Comparison of ENCODE assay signal across 14 cellular contexts in genomic region chr12:53276511-53276910, GRCh38. TPM values are rescaled to one million over a fixed set of nuclear protein-coding genes. Genes with fewer than 3 reads are reported as not detected.
DNase-seq lines count a peak whose midpoint lies in the region; ATAC-seq and TF ChIP-seq lines count a peak whose summit lies in the region.
"Had no signal": no experiment of that assay in that cellular context is flagged by ENCODE, and none has a peak within 500 bp of the region (broad histone marks: within the 10 kb centered on the region; RNA-seq: fewer than 3 reads in every experiment).

No MANE protein-coding gene starts in this region.

- ATAC-seq in HG02610 (IDR thresholded peaks at IDR 0.05; ENCODE audit: unreplicated experiment): no peak

- in situ Hi-C loops in GM13976 (cut with MboI; ENCODE audit: low sequenced_read_pairs, unreplicated experiment): no loop called here

- H3K4me3 ChIP-seq in breast epithelium: no peak overlapping the region
- H3K4me3 ChIP-seq: BLaER1 had no signal

- DNase-seq in MCF 10A (ENCODE audit: unreplicated experiment) (no peak), breast epithelium (ENCODE audit: low spot score in 2 of 2) (no peak), GM13976 (ENCODE audit: low spot score) (no peak)
- DNase-seq: 8988T; AML-193; Caco-2; CD8-positive, alpha-beta memory T cell; DND-41; GDM1; HCEC 1CT; HFFc6 had no signal

- no peaks in the 10 kb centered on the region for H3K36me3 ChIP-seq in breast epithelium

- no peaks in the 10 kb centered on the region for H3K27me3 Mint-ChIP-seq in MCF 10A (ENCODE audit: insufficient read depth, unreplicated experiment)
- H3K27me3 Mint-ChIP-seq in dendritic cell treated with granulocyte-macrophage colony-stimulating factor and Interleukin-4, amounts not matched to agents 40 ng/mL and 50 ng/mL, for 4 days: no peaks in the 10 kb centered on the region
- H3K27me3 Mint-ChIP-seq: CD8-positive, alpha-beta memory T cell had no signal

- H3K27ac ChIP-seq in breast epithelium: no peak overlapping the region
- H3K27ac ChIP-seq: BLaER1 had no signal

- peak overlapping the region; percentile 55 for H3K27ac Mint-ChIP-seq in MCF 10A (ENCODE audit: low read depth, unreplicated experiment)
- H3K27ac Mint-ChIP-seq in dendritic cell treated with granulocyte-macrophage colony-stimulating factor and Interleukin-4, amounts not matched to agents 40 ng/mL and 50 ng/mL, for 4 days: peak overlapping the region; percentile 64
- H3K27ac Mint-ChIP-seq: HFFc6 had no signal

- no peaks in the 10 kb centered on the region for H3K9me3 Mint-ChIP-seq in MCF 10A (ENCODE audit: unreplicated experiment)
- H3K9me3 Mint-ChIP-seq in dendritic cell treated with granulocyte-macrophage colony-stimulating factor and Interleukin-4, amounts not matched to agents 40 ng/mL and 50 ng/mL, for 4 days: no peaks in the 10 kb centered on the region
- H3K9me3 Mint-ChIP-seq: CD8-positive, alpha-beta memory T cell; HFFc6 had no signal

- no peak overlapping the region for H3K4me3 Mint-ChIP-seq in MCF 10A (ENCODE audit: unreplicated experiment)
- no peak overlapping the region for H3K4me3 Mint-ChIP-seq in dendritic cell treated with granulocyte-macrophage colony-stimulating factor and Interleukin-4, amounts not matched to agents 40 ng/mL and 50 ng/mL, for 4 days
- H3K4me3 Mint-ChIP-seq: CD8-positive, alpha-beta memory T cell; HFFc6 had no signal

- no TSS peak for BruUV-seq in MCF 10A (replicated peaks; lab: Mats Ljungman, UMichigan)

- no peaks in the 10 kb centered on the region for H3K27me3 ChIP-seq in breast epithelium
- H3K27me3 ChIP-seq: BLaER1 had no signal

- peaks cover 6% of the 10 kb centered on the region for H3K4me1 Mint-ChIP-seq in MCF 10A (ENCODE audit: insufficient read depth, unreplicated experiment)
- peaks cover 26% of the 10 kb centered on the region for H3K4me1 Mint-ChIP-seq in dendritic cell treated with granulocyte-macrophage colony-stimulating factor and Interleukin-4, amounts not matched to agents 40 ng/mL and 50 ng/mL, for 4 days (ENCODE audit: low read depth)
- H3K4me1 Mint-ChIP-seq: CD8-positive, alpha-beta memory T cell had no signal

- TF ChIP-seq CTCF in MCF 10A (IDR thresholded peaks at IDR 0.05; ENCODE audit: unreplicated experiment) (no peak), breast epithelium (IDR thresholded peaks at IDR 0.05) (no peak), GM13976 (IDR thresholded peaks at IDR 0.05; ENCODE audit: borderline replicate concordance, control extremely low read depth, extremely low read depth, insufficient read depth, missing control alignments) (no peak)

- H3K36me3 Mint-ChIP-seq in MCF 10A (ENCODE audit: insufficient read depth, unreplicated experiment): peaks cover 6% of the 10 kb centered on the region
- H3K36me3 Mint-ChIP-seq in dendritic cell treated with granulocyte-macrophage colony-stimulating factor and Interleukin-4, amounts not matched to agents 40 ng/mL and 50 ng/mL, for 4 days (ENCODE audit: low read depth): peaks cover 68% of the 10 kb centered on the region

- H3K4me1 ChIP-seq in breast epithelium: no peaks in the 10 kb centered on the region
- H3K4me1 ChIP-seq: Caco-2 had no signal

- CTCF ChIA-PET in MCF 10A (lab: Yijun Ruan, JAX): interaction anchor here (3.6 kb wide), 1 partner anchor 11 kb away, joined by 37 read pairs; no protein-coding TSS in a partner anchor

- H3K9me3 ChIP-seq in breast epithelium: no peaks in the 10 kb centered on the region
- H3K9me3 ChIP-seq: BLaER1, Caco-2 had no signal

- TF ChIP-seq POLR2A in breast epithelium (IDR thresholded peaks at IDR 0.05): no peak

- POLR2A ChIA-PET in MCF 10A (lab: Yijun Ruan, JAX): no interaction called here

- intact Hi-C loops in MCF 10A (cut with micrococcal nuclease) (no loop called here), breast epithelium (cut with DNase I; ENCODE audit: low total_unique reads) (no loop called here)
- intact Hi-C loops in dendritic cell treated with granulocyte-macrophage colony-stimulating factor and Interleukin-4, amounts not matched to agents 40 ng/mL and 50 ng/mL, for 4 days (cut with micrococcal nuclease): no loop called here

RNA-seq across cellular contexts. Expression of gene ESPL1, which starts 8.4 kb away (rescaled TPM):
- total RNA-seq in MCF 10A (2022) (9.8 and 12.1 TPM in 2 replicates), breast epithelium (1 to 10 TPM in 2 of 3 donors, under 1 TPM in 1; 0.33 to 1.3 (median 1.2) TPM)

RNA-seq across cellular contexts. Expression of gene PFDN5, which starts 18.8 kb away (rescaled TPM):
- total RNA-seq in MCF 10A (2022): 205 and 229 TPM in 2 replicates
- total RNA-seq in breast epithelium: 1,000 to 10,000 TPM in 1 of 3 donors, 100 to 1,000 TPM in 2; 764 to 1,048 (median 840) TPM

RNA-seq across cellular contexts. Expression of gene MYG1, which starts 23.0 kb away (rescaled TPM):
- total RNA-seq in MCF 10A (2022) (79.8 and 80.9 TPM in 2 replicates), breast epithelium (10 to 100 TPM; 35.7 to 63.8 (median 39.1) TPM)

RNA-seq across cellular contexts. Expression of gene RARG, which starts 44.5 kb away (rescaled TPM):
- total RNA-seq in MCF 10A (2022): 30.9 and 43.7 TPM in 2 replicates
- total RNA-seq in breast epithelium: 10 to 100 TPM; 12.2 to 39.8 (median 23.3) TPM

RNA-seq across cellular contexts. Expression of gene AAAS, which starts 44.9 kb away (rescaled TPM):
- total RNA-seq in MCF 10A (2022) (52.7 and 60.5 TPM in 2 replicates), breast epithelium (10 to 100 TPM; 46.2 to 63.7 (median 51.0) TPM)
